In the genomic region with DNA sequence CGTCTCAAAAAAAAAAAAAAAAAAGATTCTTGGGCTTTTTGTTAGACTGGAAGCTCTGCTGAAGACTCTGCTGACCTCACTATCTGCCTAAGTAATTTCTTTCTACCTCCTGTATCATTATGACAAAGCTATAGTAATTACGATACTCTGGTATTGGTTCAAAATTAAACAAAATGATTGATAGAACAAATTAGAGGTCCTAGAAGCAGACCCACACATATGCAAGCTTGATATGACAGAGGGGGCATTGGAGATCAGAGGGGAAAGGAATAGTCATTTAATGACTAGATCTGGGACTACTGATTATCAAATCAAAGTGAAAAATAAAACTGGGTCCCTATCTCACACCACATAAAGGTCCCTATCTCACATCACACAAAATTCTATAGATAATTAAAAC, we compare ENCODE assay signal across 39 cellular contexts. TPM values are rescaled to one million over a fixed set of nuclear protein-coding genes. Genes with fewer than 3 reads are reported as not detected.
"Had no signal": no experiment of that assay in that cellular context is flagged by ENCODE, and none has a peak within 500 bp of the region (broad histone marks: within the 10 kb centered on the region; RNA-seq: fewer than 3 reads in every experiment).

No MANE protein-coding gene starts in this region.

- H3K36me3 ChIP-seq: adrenal gland, brain microvascular endothelial cell, breast epithelium, cardiac muscle cell had no signal

- H3K9me3 ChIP-seq: adrenal gland, ascending aorta, body of pancreas, breast epithelium had no signal

- H3K27me3 ChIP-seq: adrenal gland, ascending aorta, body of pancreas, brain microvascular endothelial cell, breast epithelium, cardiac muscle cell had no signal

- H3K27ac Mint-ChIP-seq: activated naive CD4-positive, alpha-beta T cell treated with anti-CD3 and anti-CD28 coated beads for 36 hours; activated naive CD4-positive, alpha-beta T cell treated with anti-CD3 and anti-CD28 coated beads, Interleukin-2, amount 10 ng/mL, durations not matched to agents 7 days and 5 days; activated naive CD4-positive, alpha-beta T cell treated with anti-CD3 and anti-CD28 coated beads, Interleukin-2, amount 50 U/mL, for 24 hours; activated naive CD4-positive, alpha-beta T cell treated with anti-CD3 and anti-CD28 coated beads, Interleukin-2, amount 50 U/mL, for 72 hours; activated naive CD8-positive, alpha-beta T cell; activated naive CD8-positive, alpha-beta T cell treated with anti-CD3 and anti-CD28 coated beads for 36 hours; activated naive CD8-positive, alpha-beta T cell treated with anti-CD3 and anti-CD28 coated beads, Interleukin-2, amount 10 ng/mL, durations not matched to agents 7 days and 5 days; activated naive CD8-positive, alpha-beta T cell treated with anti-CD3 and anti-CD28 coated beads, Interleukin-2, amount 50 U/mL, for 24 hours; activated T-cell treated with anti-CD3 and anti-CD28 coated beads, Interleukin-2, amount 50 U/mL, for 24 hours; activated T-cell treated with anti-CD3 and anti-CD28 coated beads, Interleukin-2, amount 50 U/mL, for 72 hours; activated T-helper 1 cell treated with anti-CD3 and anti-CD28 coated beads, Interleukin-12 subunit alpha, Interleukin-12 subunit beta, Interleukin-2, Interleukin-4 antibody, amounts not matched to agents 30 ng/mL and 10 ng/mL and 1 ng/mL, durations not matched to agents 14 hours and 24 hours and 36 hours; activated T-helper 2 cell treated with anti-CD3 and anti-CD28 coated beads, Interferon-gamma antibody, Interleukin-2, Interleukin-4, amounts not matched to agents 10 μg/mL and 5 μg/mL and 100 μg/mL, durations not matched to agents 14 hours and 24 hours and 36 hours; brain had no signal

- FAIRE-seq: astrocyte, bronchial epithelial cell had no signal

- H3K36me3 Mint-ChIP-seq: brain had no signal

- H3K9me3 Mint-ChIP-seq: activated naive CD4-positive, alpha-beta T cell treated with anti-CD3 and anti-CD28 coated beads for 36 hours; activated naive CD4-positive, alpha-beta T cell treated with anti-CD3 and anti-CD28 coated beads, Interleukin-2, amount 10 ng/mL, durations not matched to agents 7 days and 5 days; activated naive CD4-positive, alpha-beta T cell treated with anti-CD3 and anti-CD28 coated beads, Interleukin-2, amount 50 U/mL, for 24 hours; activated naive CD4-positive, alpha-beta T cell treated with anti-CD3 and anti-CD28 coated beads, Interleukin-2, amount 50 U/mL, for 72 hours; activated naive CD8-positive, alpha-beta T cell treated with anti-CD3 and anti-CD28 coated beads for 36 hours; activated naive CD8-positive, alpha-beta T cell treated with anti-CD3 and anti-CD28 coated beads, Interleukin-2, amount 10 ng/mL, durations not matched to agents 7 days and 5 days; activated naive CD8-positive, alpha-beta T cell treated with anti-CD3 and anti-CD28 coated beads, Interleukin-2, amount 50 U/mL, for 24 hours; activated T-cell treated with anti-CD3 and anti-CD28 coated beads, Interleukin-2, amount 50 U/mL, for 24 hours; activated T-cell treated with anti-CD3 and anti-CD28 coated beads, Interleukin-2, amount 50 U/mL, for 4 hours; activated T-cell treated with anti-CD3 and anti-CD28 coated beads, Interleukin-2, amount 50 U/mL, for 72 hours; activated T-helper 1 cell treated with anti-CD3 and anti-CD28 coated beads, Interleukin-12 subunit alpha, Interleukin-12 subunit beta, Interleukin-2, Interleukin-4 antibody, amounts not matched to agents 30 ng/mL and 10 ng/mL and 1 ng/mL, durations not matched to agents 14 hours and 24 hours and 36 hours; activated T-helper 2 cell treated with anti-CD3 and anti-CD28 coated beads, Interferon-gamma antibody, Interleukin-2, Interleukin-4, amounts not matched to agents 10 μg/mL and 5 μg/mL and 100 μg/mL, durations not matched to agents 14 hours and 24 hours and 36 hours; brain; central memory CD8-positive, alpha-beta T cell had no signal

- H3K4me3 ChIP-seq: adrenal gland, ascending aorta, body of pancreas, breast epithelium, cardiac muscle cell had no signal

- ATAC-seq: activated naive CD8-positive, alpha-beta T cell treated with anti-CD3 and anti-CD28 coated beads, Interleukin-2, amount 50 U/mL, for 24 hours; body of pancreas had no signal

- H3K27ac ChIP-seq: adrenal gland, ascending aorta, body of pancreas, brain microvascular endothelial cell, breast epithelium, cardiac muscle cell had no signal

- DNase-seq: activated effector memory CD4-positive, alpha-beta T cell treated with anti-CD3 and anti-CD28 coated beads, Interleukin-2, amount 50 U/mL, for 16 hours; activated effector memory CD4-positive, alpha-beta T cell treated with Interleukin-2 at 50 U/mL for 16 hours; activated gamma-delta T cell; activated gamma-delta T cell treated with Interleukin-2 at 50 U/mL for 16 hours; activated naive CD4-positive, alpha-beta T cell; activated naive CD4-positive, alpha-beta T cell treated with anti-CD3 and anti-CD28 coated beads for 36 hours; activated naive CD4-positive, alpha-beta T cell treated with anti-CD3 and anti-CD28 coated beads, Interleukin-2, amount 10 ng/mL, durations not matched to agents 7 days and 5 days; activated naive CD4-positive, alpha-beta T cell treated with anti-CD3 and anti-CD28 coated beads, Interleukin-2, amount 50 U/mL, for 16 hours; activated naive CD4-positive, alpha-beta T cell treated with Interleukin-2 at 50 U/mL for 16 hours; activated naive CD8-positive, alpha-beta T cell treated with anti-CD3 and anti-CD28 coated beads for 36 hours; activated naive CD8-positive, alpha-beta T cell treated with anti-CD3 and anti-CD28 coated beads, Interleukin-2, amount 10 ng/mL, durations not matched to agents 7 days and 5 days; activated naive CD8-positive, alpha-beta T cell treated with anti-CD3 and anti-CD28 coated beads, Interleukin-2, amount 50 U/mL, for 24 hours; activated T-cell treated with anti-CD3 and anti-CD28 coated beads, Interleukin-2, amount 50 U/mL, for 1 hour; activated T-cell treated with anti-CD3 and anti-CD28 coated beads, Interleukin-2, amount 50 U/mL, for 24 hours; activated T-cell treated with anti-CD3 and anti-CD28 coated beads, Interleukin-2, amount 50 U/mL, for 4 hours; activated T-cell treated with anti-CD3 and anti-CD28 coated beads, Interleukin-2, amount 50 U/mL, for 48 hours; activated T-cell treated with anti-CD3 and anti-CD28 coated beads, Interleukin-2, amount 50 U/mL, for 72 hours; adrenal gland; amniotic stem cell; amygdala; anterior cingulate cortex; aorta; body of pancreas; brain microvascular endothelial cell; caudate nucleus; central memory CD4-positive, alpha-beta T cell; cerebellar nuclear complex had no signal

- H3K27me3 Mint-ChIP-seq: activated naive CD4-positive, alpha-beta T cell treated with anti-CD3 and anti-CD28 coated beads, Interleukin-2, amount 10 ng/mL, durations not matched to agents 7 days and 5 days; activated naive CD4-positive, alpha-beta T cell treated with anti-CD3 and anti-CD28 coated beads, Interleukin-2, amount 50 U/mL, for 24 hours; activated naive CD8-positive, alpha-beta T cell; activated naive CD8-positive, alpha-beta T cell treated with anti-CD3 and anti-CD28 coated beads for 36 hours; activated naive CD8-positive, alpha-beta T cell treated with anti-CD3 and anti-CD28 coated beads, Interleukin-2, amount 10 ng/mL, durations not matched to agents 7 days and 5 days; activated naive CD8-positive, alpha-beta T cell treated with anti-CD3 and anti-CD28 coated beads, Interleukin-2, amount 50 U/mL, for 24 hours; activated T-cell treated with anti-CD3 and anti-CD28 coated beads, Interleukin-2, amount 50 U/mL, for 24 hours; brain; central memory CD8-positive, alpha-beta T cell had no signal

- H3K4me1 ChIP-seq: adrenal gland, ascending aorta, body of pancreas, breast epithelium had no signal

- H3K4me1 Mint-ChIP-seq: activated naive CD4-positive, alpha-beta T cell treated with anti-CD3 and anti-CD28 coated beads, Interleukin-2, amount 10 ng/mL, durations not matched to agents 7 days and 5 days; activated naive CD4-positive, alpha-beta T cell treated with anti-CD3 and anti-CD28 coated beads, Interleukin-2, amount 50 U/mL, for 24 hours; activated naive CD8-positive, alpha-beta T cell treated with anti-CD3 and anti-CD28 coated beads for 36 hours; activated naive CD8-positive, alpha-beta T cell treated with anti-CD3 and anti-CD28 coated beads, Interleukin-2, amount 10 ng/mL, durations not matched to agents 7 days and 5 days; activated naive CD8-positive, alpha-beta T cell treated with anti-CD3 and anti-CD28 coated beads, Interleukin-2, amount 50 U/mL, for 24 hours; brain; central memory CD8-positive, alpha-beta T cell had no signal

- H3K4me3 Mint-ChIP-seq: activated naive CD4-positive, alpha-beta T cell treated with anti-CD3 and anti-CD28 coated beads for 36 hours; activated naive CD4-positive, alpha-beta T cell treated with anti-CD3 and anti-CD28 coated beads, Interleukin-2, amount 10 ng/mL, durations not matched to agents 7 days and 5 days; activated naive CD4-positive, alpha-beta T cell treated with anti-CD3 and anti-CD28 coated beads, Interleukin-2, amount 50 U/mL, for 24 hours; activated naive CD8-positive, alpha-beta T cell; activated naive CD8-positive, alpha-beta T cell treated with anti-CD3 and anti-CD28 coated beads for 36 hours; activated naive CD8-positive, alpha-beta T cell treated with anti-CD3 and anti-CD28 coated beads, Interleukin-2, amount 10 ng/mL, durations not matched to agents 7 days and 5 days; activated naive CD8-positive, alpha-beta T cell treated with anti-CD3 and anti-CD28 coated beads, Interleukin-2, amount 50 U/mL, for 24 hours; activated T-cell treated with anti-CD3 and anti-CD28 coated beads, Interleukin-2, amount 50 U/mL, for 24 hours; activated T-cell treated with anti-CD3 and anti-CD28 coated beads, Interleukin-2, amount 50 U/mL, for 4 hours; activated T-cell treated with anti-CD3 and anti-CD28 coated beads, Interleukin-2, amount 50 U/mL, for 72 hours; activated T-helper 1 cell treated with anti-CD3 and anti-CD28 coated beads, Interleukin-12 subunit alpha, Interleukin-12 subunit beta, Interleukin-2, Interleukin-4 antibody, amounts not matched to agents 30 ng/mL and 10 ng/mL and 1 ng/mL, durations not matched to agents 14 hours and 24 hours and 36 hours; brain; central memory CD8-positive, alpha-beta T cell had no signal

RNA-seq across cellular contexts. Expression of gene AP3B2, which starts 21.9 kb away (rescaled TPM):
- total RNA-seq: activated T-helper 2 cell treated with anti-CD3 and anti-CD28 coated beads, Interferon-gamma antibody, Interleukin-2, Interleukin-4, amounts not matched to agents 10 μg/mL and 5 μg/mL and 100 μg/mL, durations not matched to agents 14 hours and 24 hours and 36 hours; ascending aorta; bronchial epithelial cell had no signal
